ENCODE assay signal across 1 cellular context in the genomic region with DNA sequence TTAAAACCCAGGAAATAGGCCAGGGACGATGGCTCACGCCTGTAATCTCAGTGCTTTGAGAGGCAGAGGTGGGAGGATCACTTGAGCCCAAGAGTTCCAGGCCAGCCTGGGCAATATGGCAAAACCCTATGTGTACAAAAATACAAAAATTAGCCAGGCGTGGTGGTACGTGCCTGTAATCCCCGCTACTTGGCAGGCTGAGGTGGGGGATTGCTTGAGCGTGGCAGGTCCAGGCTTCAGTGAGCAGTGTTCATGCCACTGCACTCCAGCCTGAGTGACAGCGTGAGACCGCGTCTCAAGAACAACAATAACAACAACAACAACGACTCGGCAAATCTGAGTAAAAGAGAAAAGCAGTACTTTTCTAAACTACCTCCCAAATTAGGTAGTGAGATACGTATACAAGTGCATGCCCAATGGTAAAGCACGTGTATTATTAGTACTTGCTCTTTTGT.
TF ChIP-seq lines count a peak whose summit lies in the region.

No MANE protein-coding gene starts in this region.

TF ChIP-seq in SK-N-SH, 30 proteins besides CTCF, POLR2A, EP300 and RAD21 (continued from another document):
- TF ChIP-seq, protein P1, sequence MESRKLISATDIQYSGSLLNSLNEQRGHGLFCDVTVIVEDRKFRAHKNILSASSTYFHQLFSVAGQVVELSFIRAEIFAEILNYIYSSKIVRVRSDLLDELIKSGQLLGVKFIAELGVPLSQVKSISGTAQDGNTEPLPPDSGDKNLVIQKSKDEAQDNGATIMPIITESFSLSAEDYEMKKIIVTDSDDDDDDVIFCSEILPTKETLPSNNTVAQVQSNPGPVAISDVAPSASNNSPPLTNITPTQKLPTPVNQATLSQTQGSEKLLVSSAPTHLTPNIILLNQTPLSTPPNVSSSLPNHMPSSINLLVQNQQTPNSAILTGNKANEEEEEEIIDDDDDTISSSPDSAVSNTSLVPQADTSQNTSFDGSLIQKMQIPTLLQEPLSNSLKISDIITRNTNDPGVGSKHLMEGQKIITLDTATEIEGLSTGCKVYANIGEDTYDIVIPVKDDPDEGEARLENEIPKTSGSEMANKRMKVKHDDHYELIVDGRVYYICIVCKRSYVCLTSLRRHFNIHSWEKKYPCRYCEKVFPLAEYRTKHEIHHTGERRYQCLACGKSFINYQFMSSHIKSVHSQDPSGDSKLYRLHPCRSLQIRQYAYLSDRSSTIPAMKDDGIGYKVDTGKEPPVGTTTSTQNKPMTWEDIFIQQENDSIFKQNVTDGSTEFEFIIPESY (IDR thresholded peaks at IDR 0.05; ENCODE audit: borderline replicate concordance, low read depth): no peak
- no peak for TF ChIP-seq GABPA (IDR thresholded peaks at IDR 0.05; ENCODE audit: low read depth)
- TF ChIP-seq, protein P2, sequence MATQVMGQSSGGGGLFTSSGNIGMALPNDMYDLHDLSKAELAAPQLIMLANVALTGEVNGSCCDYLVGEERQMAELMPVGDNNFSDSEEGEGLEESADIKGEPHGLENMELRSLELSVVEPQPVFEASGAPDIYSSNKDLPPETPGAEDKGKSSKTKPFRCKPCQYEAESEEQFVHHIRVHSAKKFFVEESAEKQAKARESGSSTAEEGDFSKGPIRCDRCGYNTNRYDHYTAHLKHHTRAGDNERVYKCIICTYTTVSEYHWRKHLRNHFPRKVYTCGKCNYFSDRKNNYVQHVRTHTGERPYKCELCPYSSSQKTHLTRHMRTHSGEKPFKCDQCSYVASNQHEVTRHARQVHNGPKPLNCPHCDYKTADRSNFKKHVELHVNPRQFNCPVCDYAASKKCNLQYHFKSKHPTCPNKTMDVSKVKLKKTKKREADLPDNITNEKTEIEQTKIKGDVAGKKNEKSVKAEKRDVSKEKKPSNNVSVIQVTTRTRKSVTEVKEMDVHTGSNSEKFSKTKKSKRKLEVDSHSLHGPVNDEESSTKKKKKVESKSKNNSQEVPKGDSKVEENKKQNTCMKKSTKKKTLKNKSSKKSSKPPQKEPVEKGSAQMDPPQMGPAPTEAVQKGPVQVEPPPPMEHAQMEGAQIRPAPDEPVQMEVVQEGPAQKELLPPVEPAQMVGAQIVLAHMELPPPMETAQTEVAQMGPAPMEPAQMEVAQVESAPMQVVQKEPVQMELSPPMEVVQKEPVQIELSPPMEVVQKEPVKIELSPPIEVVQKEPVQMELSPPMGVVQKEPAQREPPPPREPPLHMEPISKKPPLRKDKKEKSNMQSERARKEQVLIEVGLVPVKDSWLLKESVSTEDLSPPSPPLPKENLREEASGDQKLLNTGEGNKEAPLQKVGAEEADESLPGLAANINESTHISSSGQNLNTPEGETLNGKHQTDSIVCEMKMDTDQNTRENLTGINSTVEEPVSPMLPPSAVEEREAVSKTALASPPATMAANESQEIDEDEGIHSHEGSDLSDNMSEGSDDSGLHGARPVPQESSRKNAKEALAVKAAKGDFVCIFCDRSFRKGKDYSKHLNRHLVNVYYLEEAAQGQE (IDR thresholded peaks at IDR 0.05; ENCODE audit: low read depth, low read length): no peak
- TF ChIP-seq RFX5 (IDR thresholded peaks at IDR 0.05; ENCODE audit: low read length): no peak
- no peak for TF ChIP-seq TEAD4 (IDR thresholded peaks at IDR 0.05; ENCODE audit: borderline replicate concordance, insufficient read depth)
- no peak for TF ChIP-seq SMC3 (IDR thresholded peaks at IDR 0.05; ENCODE audit: low read depth, low read length)
- TF ChIP-seq TCF12 (IDR thresholded peaks at IDR 0.05): no peak
- TF ChIP-seq ELF1 (IDR thresholded peaks at IDR 0.05): no peak
- TF ChIP-seq SIN3A (IDR thresholded peaks at IDR 0.05; ENCODE audit: borderline replicate concordance, low read depth, low read length): no peak
- TF ChIP-seq EZH2phosphoT487 (IDR thresholded peaks at IDR 0.05; ENCODE audit: borderline replicate concordance, low read depth): no peak
- TF ChIP-seq RCOR1 (IDR thresholded peaks at IDR 0.05; ENCODE audit: low read length): no peak
- TF ChIP-seq RXRA (IDR thresholded peaks at IDR 0.05; ENCODE audit: borderline replicate concordance, low read depth): no peak
- no peak for TF ChIP-seq TAF1 (IDR thresholded peaks at IDR 0.05; ENCODE audit: borderline replicate concordance, low read depth, low read length)
- TF ChIP-seq, protein P3, sequence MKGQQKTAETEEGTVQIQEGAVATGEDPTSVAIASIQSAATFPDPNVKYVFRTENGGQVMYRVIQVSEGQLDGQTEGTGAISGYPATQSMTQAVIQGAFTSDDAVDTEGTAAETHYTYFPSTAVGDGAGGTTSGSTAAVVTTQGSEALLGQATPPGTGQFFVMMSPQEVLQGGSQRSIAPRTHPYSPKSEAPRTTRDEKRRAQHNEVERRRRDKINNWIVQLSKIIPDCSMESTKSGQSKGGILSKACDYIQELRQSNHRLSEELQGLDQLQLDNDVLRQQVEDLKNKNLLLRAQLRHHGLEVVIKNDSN (IDR thresholded peaks at IDR 0.05; ENCODE audit: borderline replicate concordance, low read depth): no peak
- TF ChIP-seq, protein P4, sequence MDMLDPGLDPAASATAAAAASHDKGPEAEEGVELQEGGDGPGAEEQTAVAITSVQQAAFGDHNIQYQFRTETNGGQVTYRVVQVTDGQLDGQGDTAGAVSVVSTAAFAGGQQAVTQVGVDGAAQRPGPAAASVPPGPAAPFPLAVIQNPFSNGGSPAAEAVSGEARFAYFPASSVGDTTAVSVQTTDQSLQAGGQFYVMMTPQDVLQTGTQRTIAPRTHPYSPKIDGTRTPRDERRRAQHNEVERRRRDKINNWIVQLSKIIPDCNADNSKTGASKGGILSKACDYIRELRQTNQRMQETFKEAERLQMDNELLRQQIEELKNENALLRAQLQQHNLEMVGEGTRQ (IDR thresholded peaks at IDR 0.05; ENCODE audit: borderline replicate concordance, low read depth, low read length): no peak
